Comparison of ENCODE assay signal across 25 cellular contexts in the genomic region with DNA sequence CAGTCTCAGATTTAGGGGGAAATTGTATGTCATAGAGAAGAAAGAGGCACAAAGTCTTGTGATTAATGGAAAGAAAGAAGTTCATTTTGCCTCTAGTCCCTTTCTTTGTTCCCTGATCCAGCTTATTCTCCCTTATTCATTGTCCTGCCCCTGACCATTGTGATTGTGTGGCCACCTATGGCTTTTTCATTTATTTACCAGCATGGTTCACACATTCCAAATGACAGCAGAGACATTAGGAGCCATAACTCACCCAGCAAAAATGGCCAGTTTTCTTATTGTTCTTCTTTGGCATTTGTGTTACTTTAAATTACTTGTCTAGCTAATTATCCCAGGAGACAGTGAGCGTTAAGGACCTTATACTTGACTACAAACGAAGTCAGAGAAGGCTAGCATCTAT.
"Had no signal": no experiment of that assay in that cellular context is flagged by ENCODE, and none has a peak within 500 bp of the region (broad histone marks: within the 10 kb centered on the region; RNA-seq: fewer than 3 reads in every experiment).

No MANE protein-coding gene starts in this region.

- H3K4me3 Mint-ChIP-seq: activated B cell treated with CpG ODN at 0.5 μM for 24 hours; activated CD4-positive, alpha-beta memory T cell treated with anti-CD3 and anti-CD28 coated beads, Interleukin-2, amount 10 ng/mL, durations not matched to agents 7 days and 5 days; activated naive CD4-positive, alpha-beta T cell treated with anti-CD3 and anti-CD28 coated beads for 36 hours; activated naive CD8-positive, alpha-beta T cell treated with anti-CD3 and anti-CD28 coated beads, Interleukin-2, amount 10 ng/mL, durations not matched to agents 7 days and 5 days; activated T-cell treated with anti-CD3 and anti-CD28 coated beads, Interleukin-2, amount 50 U/mL, for 72 hours; naive B cell; stimulated activated memory B cell treated with anti-CD40 and anti-IgM and Interleukin-4, amounts not matched to agents 10 μg/mL and 1 μg/mL and 100 μg/mL, for 72 hours; T-helper 1 cell treated with Interleukin-12 subunit alpha and Interleukin-12 subunit beta and Interleukin-4 antibody, amounts not matched to agents 30 μg/mL and 1 μg/mL, for 36 hours had no signal

- H3K27ac Mint-ChIP-seq: activated B cell treated with CpG ODN at 0.5 μM for 24 hours; activated CD4-positive, alpha-beta memory T cell treated with anti-CD3 and anti-CD28 coated beads, Interleukin-2, amount 10 ng/mL, durations not matched to agents 7 days and 5 days; activated naive CD4-positive, alpha-beta T cell treated with anti-CD3 and anti-CD28 coated beads for 36 hours; activated naive CD8-positive, alpha-beta T cell treated with anti-CD3 and anti-CD28 coated beads, Interleukin-2, amount 10 ng/mL, durations not matched to agents 7 days and 5 days; activated T-cell treated with anti-CD3 and anti-CD28 coated beads, Interleukin-2, amount 50 U/mL, for 72 hours; naive B cell; stimulated activated memory B cell treated with anti-CD40 and anti-IgM and Interleukin-4, amounts not matched to agents 10 μg/mL and 1 μg/mL and 100 μg/mL, for 72 hours; T-helper 1 cell treated with Interleukin-12 subunit alpha and Interleukin-12 subunit beta and Interleukin-4 antibody, amounts not matched to agents 30 μg/mL and 1 μg/mL, for 36 hours had no signal

- H3K27ac ChIP-seq: cardiac muscle cell, foreskin keratinocyte, ovary, stomach, suprapubic skin, tibial nerve had no signal

- H3K27me3 ChIP-seq: cardiac muscle cell, foreskin keratinocyte, ovary, stomach, suprapubic skin, tibial nerve had no signal

- H3K4me1 Mint-ChIP-seq: activated B cell treated with CpG ODN at 0.5 μM for 24 hours; activated CD4-positive, alpha-beta memory T cell treated with anti-CD3 and anti-CD28 coated beads, Interleukin-2, amount 10 ng/mL, durations not matched to agents 7 days and 5 days; activated naive CD8-positive, alpha-beta T cell treated with anti-CD3 and anti-CD28 coated beads, Interleukin-2, amount 10 ng/mL, durations not matched to agents 7 days and 5 days; stimulated activated memory B cell treated with anti-CD40 and anti-IgM and Interleukin-4, amounts not matched to agents 10 μg/mL and 1 μg/mL and 100 μg/mL, for 72 hours had no signal

- H3K27me3 Mint-ChIP-seq: activated B cell treated with CpG ODN at 0.5 μM for 24 hours; activated CD4-positive, alpha-beta memory T cell treated with anti-CD3 and anti-CD28 coated beads, Interleukin-2, amount 10 ng/mL, durations not matched to agents 7 days and 5 days; naive B cell; stimulated activated memory B cell treated with anti-CD40 and anti-IgM and Interleukin-4, amounts not matched to agents 10 μg/mL and 1 μg/mL and 100 μg/mL, for 72 hours had no signal

- DNase-seq: activated B cell treated with CpG ODN at 0.5 μM for 24 hours; activated CD4-positive, alpha-beta memory T cell treated with anti-CD3 and anti-CD28 coated beads, Interleukin-2, amount 10 ng/mL, durations not matched to agents 7 days and 5 days; activated CD4-positive, alpha-beta T cell treated with anti-CD3 and anti-CD28 coated beads for 48 hours; activated effector memory CD4-positive, alpha-beta T cell treated with Interleukin-2 at 50 U/mL for 16 hours; activated naive CD4-positive, alpha-beta T cell treated with anti-CD3 and anti-CD28 coated beads for 36 hours; activated naive CD8-positive, alpha-beta T cell treated with anti-CD3 and anti-CD28 coated beads, Interleukin-2, amount 10 ng/mL, durations not matched to agents 7 days and 5 days; activated T-cell treated with anti-CD3 and anti-CD28 coated beads, Interleukin-2, amount 50 U/mL, for 72 hours; amygdala; cortex of kidney; effector CD4-positive, alpha-beta T cell; erythroblast; foreskin keratinocyte; left ventricle myocardium superior; naive B cell; ovary; stimulated activated CD4-positive, alpha-beta T cell treated with anti-CD3 and anti-CD28 coated beads, Interleukin-15, amount 100 ng/mL, for 24 hours; stomach; T1000 had no signal

- ATAC-seq: activated T-cell treated with anti-CD3 and anti-CD28 coated beads, Interleukin-2, amount 50 U/mL, for 72 hours; foreskin keratinocyte; left ventricle myocardium superior; sciatic nerve; stimulated activated memory B cell treated with anti-CD40 and anti-IgM and Interleukin-4, amounts not matched to agents 10 μg/mL and 1 μg/mL and 100 μg/mL, for 72 hours had no signal

- H3K36me3 ChIP-seq: cardiac muscle cell, ovary, stomach, suprapubic skin, tibial nerve had no signal

- H3K36me3 Mint-ChIP-seq: activated naive CD8-positive, alpha-beta T cell treated with anti-CD3 and anti-CD28 coated beads, Interleukin-2, amount 10 ng/mL, durations not matched to agents 7 days and 5 days had no signal

- H3K4me2 ChIP-seq: smooth muscle cell had no signal

- H3K9me3 Mint-ChIP-seq: activated B cell treated with CpG ODN at 0.5 μM for 24 hours; activated CD4-positive, alpha-beta memory T cell treated with anti-CD3 and anti-CD28 coated beads, Interleukin-2, amount 10 ng/mL, durations not matched to agents 7 days and 5 days; activated naive CD4-positive, alpha-beta T cell treated with anti-CD3 and anti-CD28 coated beads for 36 hours; activated naive CD8-positive, alpha-beta T cell treated with anti-CD3 and anti-CD28 coated beads, Interleukin-2, amount 10 ng/mL, durations not matched to agents 7 days and 5 days; activated T-cell treated with anti-CD3 and anti-CD28 coated beads, Interleukin-2, amount 50 U/mL, for 72 hours; T-helper 1 cell treated with Interleukin-12 subunit alpha and Interleukin-12 subunit beta and Interleukin-4 antibody, amounts not matched to agents 30 μg/mL and 1 μg/mL, for 36 hours had no signal

- H3K9me3 ChIP-seq: ovary, stomach, suprapubic skin, tibial nerve had no signal

- H3K4me1 ChIP-seq: foreskin keratinocyte, stomach, suprapubic skin had no signal

- H3K4me3 ChIP-seq: cardiac muscle cell, ovary, smooth muscle cell, stomach, suprapubic skin, tibial nerve had no signal
